ENCODE assay signal across 20 cellular contexts in the genomic region with DNA sequence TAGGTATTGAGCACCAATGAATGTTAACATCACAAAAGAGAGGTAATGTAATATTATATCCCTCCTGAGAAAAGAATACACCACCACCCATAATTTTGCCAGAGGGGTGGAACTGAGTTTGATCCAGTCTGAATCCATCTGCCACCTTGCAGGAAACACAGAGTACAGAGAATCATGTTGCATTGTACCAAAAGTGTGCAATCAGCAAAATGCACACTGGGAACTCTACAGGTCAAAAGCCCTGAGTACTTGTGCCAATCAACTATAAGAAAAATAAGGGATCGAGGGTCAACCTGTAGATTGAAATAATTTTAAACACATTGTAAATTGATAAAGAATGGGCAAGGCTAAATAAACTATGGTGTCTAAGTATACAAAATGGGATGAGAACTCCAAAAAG.
DNase-seq lines count a peak whose midpoint lies in the region; ATAC-seq, FAIRE-seq and TF ChIP-seq lines count a peak whose summit lies in the region.
"Had no signal": no experiment of that assay in that cellular context is flagged by ENCODE, and none has a peak within 500 bp of the region (broad histone marks: within the 10 kb centered on the region; RNA-seq: fewer than 3 reads in every experiment).

No MANE protein-coding gene starts in this region.

- H3K4me3 ChIP-seq in A549 (no peak overlapping the region), IMR-90 (ENCODE audit: insufficient read depth, low read depth, low read length) (no peak overlapping the region), trophoblast cell (ENCODE audit: low read depth, low read length) (no peak overlapping the region)
- H3K4me3 ChIP-seq: BLaER1, GM12878, HAP-1 had no signal

- H4K91ac ChIP-seq in IMR-90 (ENCODE audit: insufficient read depth, low read depth, low read length) (no peak overlapping the region), trophoblast cell (ENCODE audit: low read depth, low read length) (no peak overlapping the region)

- H3K27ac ChIP-seq in A549 (no peak overlapping the region), IMR-90 (ENCODE audit: insufficient read depth, low read length) (no peak overlapping the region), trophoblast cell (ENCODE audit: low read depth, low read length) (no peak overlapping the region)
- H3K27ac ChIP-seq: BLaER1, C4-2B had no signal

- H4K12ac ChIP-seq in trophoblast cell (ENCODE audit: low read depth, low read length) = no peak overlapping the region

- CTCF ChIA-PET in A549 (lab: Yijun Ruan, JAX) = no interaction called here
- CTCF ChIA-PET in IMR-90 (lab: Yijun Ruan, JAX) = no interaction called here

- no peak for TF ChIP-seq EP300 in A549 (IDR thresholded peaks at IDR 0.05)

- TF ChIP-seq CTCF in A549 (IDR thresholded peaks at IDR 0.05) = no peak
- TF ChIP-seq CTCF in IMR-90 (conservative IDR thresholded peaks at IDR 0.05; ENCODE audit: low read depth, low read length) = no peak

- H2AK9ac ChIP-seq in IMR-90 (replicated peaks; ENCODE audit: low read depth, low read length, poor library complexity) = no peak overlapping the region

- no peak overlapping the region for H2BK120ac ChIP-seq in IMR-90 (ENCODE audit: low read depth, low read length)
- H2BK120ac ChIP-seq in trophoblast cell (ENCODE audit: insufficient read depth, low read length, poor library complexity) = no peak overlapping the region

- H3K18ac ChIP-seq in IMR-90 (ENCODE audit: low read depth, low read length) (no peak overlapping the region), trophoblast cell (ENCODE audit: low read length) (no peak overlapping the region)

- H2AFZ ChIP-seq in IMR-90 (replicated peaks; ENCODE audit: low read length, poor library complexity) = no peak overlapping the region
- H2AFZ ChIP-seq in trophoblast cell (ENCODE audit: insufficient read depth, low read length, poor library complexity) = no peak overlapping the region

- H3K9ac ChIP-seq in IMR-90 (ENCODE audit: low read depth, low read length) (no peak overlapping the region), trophoblast cell (ENCODE audit: low read length) (peak overlapping the region; percentile 9)
- H3K9ac ChIP-seq: BLaER1 had no signal

- no peak for ATAC-seq in A549
- ATAC-seq in IMR-90 (ENCODE audit: low read depth) = no peak
- ATAC-seq in GM21390 (IDR thresholded peaks at IDR 0.05; ENCODE audit: unreplicated experiment) = no peak
- ATAC-seq: CD8-positive, alpha-beta T cell; GM12878 had no signal

- no peak overlapping the region for H3K56ac ChIP-seq in IMR-90 (ENCODE audit: extremely low read depth, insufficient read depth, low read length)

- H4K8ac ChIP-seq in IMR-90 (ENCODE audit: low read depth in 2 of 2, low read length in 2 of 2) = no peak overlapping the region
- no peak overlapping the region for H4K8ac ChIP-seq in trophoblast cell (ENCODE audit: low read depth, low read length)

- H2BK20ac ChIP-seq in IMR-90 (ENCODE audit: low read depth, low read length) = no peak overlapping the region

- H2AK5ac ChIP-seq in IMR-90 (ENCODE audit: low read depth, low read length) (no peak overlapping the region), trophoblast cell (ENCODE audit: low read length) (no peak overlapping the region)

- no peak overlapping the region for H3K4me2 ChIP-seq in A549
- H3K4me2 ChIP-seq in IMR-90 (ENCODE audit: low read depth, low read length) = no peak overlapping the region
- H3K4me2 ChIP-seq in trophoblast cell (ENCODE audit: low read length) = no peak overlapping the region
- H3K4me2 ChIP-seq: BLaER1 had no signal

- no peak overlapping the region for H2BK15ac ChIP-seq in IMR-90 (ENCODE audit: low read depth, low read length)

- no peaks in the 10 kb centered on the region for H3K9me1 ChIP-seq in IMR-90 (ENCODE audit: insufficient read depth, low read length)

- H4K20me1 ChIP-seq in IMR-90 (ENCODE audit: insufficient read depth, low read length) = no peaks in the 10 kb centered on the region
- H4K20me1 ChIP-seq: BLaER1 had no signal

- H3K14ac ChIP-seq in IMR-90 (replicated peaks; ENCODE audit: low read depth, low read length) (no peak overlapping the region), trophoblast cell (ENCODE audit: low read length) (no peak overlapping the region)

- H3K4me1 ChIP-seq in A549 = no peaks in the 10 kb centered on the region
- H3K4me1 ChIP-seq in IMR-90 (ENCODE audit: control insufficient read depth, insufficient read depth, low read length) = no peaks in the 10 kb centered on the region
- H3K4me1 ChIP-seq in trophoblast cell (ENCODE audit: control insufficient read depth in 1 of 2, insufficient read depth in 2 of 2, low read length in 2 of 2) = no peaks in the 10 kb centered on the region
- H3K4me1 ChIP-seq: BLaER1, HAP-1 had no signal

- no peak overlapping the region for H3K23ac ChIP-seq in IMR-90 (ENCODE audit: low read depth, low read length)
- H3K23ac ChIP-seq in trophoblast cell (ENCODE audit: low read length) = no peak overlapping the region

- DNase-seq in A549 (ENCODE audit: low read depth in 1 of 2, low spot score in 1 of 2) (no peak), IMR-90 (no peak), NCI-H2171 treated with DMSO at 0.1 percent for 48 hours (lab: John Stamatoyannopoulos, UW) (peak; percentile 77), trophoblast cell (no peak), anterior cingulate cortex (lab: John Stamatoyannopoulos, UW) (no peak)
- DNase-seq: CD4-positive, CD25-positive, alpha-beta regulatory T cell; CD8-positive, alpha-beta T cell; DMS 273 treated with DMSO at 0.1 percent for 48 hours; DMS79; EL; GDM1; GOT3; HFFc6 had no signal

- no peaks in the 10 kb centered on the region for H3K9me3 ChIP-seq in A549
- H3K9me3 ChIP-seq in IMR-90 (ENCODE audit: control insufficient read depth, insufficient read depth, low read length) = peaks cover 2% of the 10 kb centered on the region; the same call in 1 of the 2 replicates
- H3K9me3 ChIP-seq in trophoblast cell (ENCODE audit: insufficient read depth, low read depth, low read length) = no peaks in the 10 kb centered on the region
- H3K9me3 ChIP-seq: BLaER1, HAP-1 had no signal

- no peak for TF ChIP-seq RAD21 in A549 (conservative IDR thresholded peaks at IDR 0.05 in 1 of 2, IDR thresholded peaks at IDR 0.05 in 1 of 2)
- TF ChIP-seq RAD21 in IMR-90 (IDR thresholded peaks at IDR 0.05; ENCODE audit: low read length) = no peak

- POLR2A ChIA-PET in A549 (lab: Yijun Ruan, JAX) = no interaction called here
- POLR2A ChIA-PET in IMR-90 (lab: Charles Lee; ENCODE audit: unreplicated experiment) = no interaction called here

- no TSS peak for BruUV-seq in IMR-90 (replicated peaks; lab: Mats Ljungman, UMichigan)

- in situ Hi-C loops in IMR-90 (cut with MboI; ENCODE audit: low sequenced_read_pairs) = no loop called here

- H4K5ac ChIP-seq in IMR-90 (ENCODE audit: low read depth, low read length) = no peak overlapping the region

- dilution Hi-C loops in IMR-90 (cut with HindIII; ENCODE audit: low sequenced_read_pairs, unreplicated experiment) = no loop called here

- H3K79me1 ChIP-seq in IMR-90 (ENCODE audit: low read depth in 1 of 2, low read length in 2 of 2) (no peaks in the 10 kb centered on the region), trophoblast cell (ENCODE audit: low read length) (no peaks in the 10 kb centered on the region)

- WGBS in A549 (ENCODE audit: missing lambda C conversion rate) = 3% methylated on average over 1 of the region's 1 CpG
- WGBS in IMR-90 (ENCODE audit: extremely low coverage in 2 of 2, insufficient read length in 1 of 2), 2 experiments = no CpG with 5 or more reads among the region's 1 CpG
- no CpG with 5 or more reads among the region's 1 CpG for WGBS in trophoblast cell (ENCODE audit: extremely low coverage, insufficient coverage, insufficient read length)

- no peaks in the 10 kb centered on the region for H3K79me2 ChIP-seq in trophoblast cell (ENCODE audit: control insufficient read depth, insufficient read depth, low read length, poor library complexity)

- H3K4ac ChIP-seq in IMR-90 (ENCODE audit: low read depth, low read length) = no peak overlapping the region
- no peak overlapping the region for H3K4ac ChIP-seq in trophoblast cell (ENCODE audit: low read depth, low read length)

- FAIRE-seq in A549 (lab: Jason Lieb, UNC) = no peak
- FAIRE-seq: D721Med, GM12878, H54 had no signal

- intact Hi-C loops in IMR-90 (cut with micrococcal nuclease) = no loop called here

- TF ChIP-seq POLR2A in A549 (IDR thresholded peaks at IDR 0.05; ENCODE audit: low read length) (no peak), IMR-90 (IDR thresholded peaks at IDR 0.05; ENCODE audit: low read depth, low read length) (no peak)

- H2BK5ac ChIP-seq in IMR-90 (ENCODE audit: low read depth, low read length, poor library complexity, severe bottlenecking) (no peak overlapping the region), trophoblast cell (ENCODE audit: low read depth, low read length, poor library complexity) (no peak overlapping the region)

- H3K27me3 ChIP-seq in IMR-90 (ENCODE audit: control insufficient read depth, insufficient read depth, low read length) (no peaks in the 10 kb centered on the region), trophoblast cell (ENCODE audit: insufficient read depth, low read length) (no peaks in the 10 kb centered on the region)
- H3K27me3 ChIP-seq: BLaER1 had no signal

- no peaks in the 10 kb centered on the region for H3K36me3 ChIP-seq in IMR-90 (ENCODE audit: control insufficient read depth, insufficient read depth, low read length)
- no peaks in the 10 kb centered on the region for H3K36me3 ChIP-seq in trophoblast cell (ENCODE audit: control insufficient read depth in 1 of 2, insufficient read depth in 2 of 2, low read length in 2 of 2)
- H3K36me3 ChIP-seq: BLaER1, HAP-1 had no signal

- no peak overlapping the region for H2BK12ac ChIP-seq in trophoblast cell (ENCODE audit: low read length)

TF ChIP-seq in A549, 52 proteins besides CTCF, POLR2A, EP300 and RAD21:
- TF ChIP-seq MAZ (IDR thresholded peaks at IDR 0.05; ENCODE audit: borderline replicate concordance, low read depth, low read length) = no peak
- TF ChIP-seq MAFK (IDR thresholded peaks at IDR 0.05; ENCODE audit: partially characterized antibody) = peak; percentile 54
TF ChIP-seq in A549: peak in this region for 1.

TF ChIP-seq in IMR-90, 13 proteins besides CTCF, POLR2A, EP300 and RAD21:
- no peak for TF ChIP-seq CEBPB (IDR thresholded peaks at IDR 0.05; ENCODE audit: low read depth, low read length)
- TF ChIP-seq MAFK (IDR thresholded peaks at IDR 0.05; ENCODE audit: low read depth, low read length) = peak; percentile 68
